ENCODE assay signal across 5 cellular contexts in genomic region chr15:90228960-90229359, GRCh38.
A peak's percentile ranks its signal among the peaks of the same experiment; 100 is the strongest.
DNase-seq lines count a peak whose midpoint lies in the region.
"Had no signal": no experiment of that assay in that cellular context is flagged by ENCODE, and none has a peak within 500 bp of the region (broad histone marks: within the 10 kb centered on the region; RNA-seq: fewer than 3 reads in every experiment).

No MANE protein-coding gene starts in this region.

- H3K4me1 ChIP-seq in rectal smooth muscle tissue (ENCODE audit: control insufficient read depth, insufficient read depth, low read length) = peaks cover 4% of the 10 kb centered on the region

- H3K36me3 ChIP-seq in rectal smooth muscle tissue (ENCODE audit: control insufficient read depth, insufficient read depth, low read length) = peaks cover 41% of the 10 kb centered on the region

- peak overlapping the region; percentile 53 for H3K27ac ChIP-seq in rectal smooth muscle tissue (ENCODE audit: low read depth, low read length)

- H3K4me3 ChIP-seq in rectal smooth muscle tissue (ENCODE audit: low read length) = no peak overlapping the region

- no peaks in the 10 kb centered on the region for H3K27me3 ChIP-seq in rectal smooth muscle tissue (ENCODE audit: control insufficient read depth, insufficient read depth, low read length)

- no peak overlapping the region for H3K9ac ChIP-seq in rectal smooth muscle tissue (ENCODE audit: low read length)

- DNase-seq in NCI-H446 treated with DMSO at 0.1 percent for 48 hours (lab: John Stamatoyannopoulos, UW) = no peak
- DNase-seq: left cardiac atrium, NCI-H187, T-helper 9 cell had no signal
